Comparison of ENCODE assay signal across 1 cellular context in genomic region chr4:127788517-127788916, GRCh38.
TF ChIP-seq lines count a peak whose summit lies in the region.

No MANE protein-coding gene starts in this region.

TF ChIP-seq in HepG2, 621 proteins besides CTCF, POLR2A, EP300 and RAD21 (continues in another document):
- TF ChIP-seq CEBPG (CRISPR knock-in tag; IDR thresholded peaks at IDR 0.05): peak; percentile 59
- TF ChIP-seq CREBL2 (CRISPR knock-in tag; IDR thresholded peaks at IDR 0.05; ENCODE audit: borderline replicate concordance): no peak
- TF ChIP-seq, protein P1, sequence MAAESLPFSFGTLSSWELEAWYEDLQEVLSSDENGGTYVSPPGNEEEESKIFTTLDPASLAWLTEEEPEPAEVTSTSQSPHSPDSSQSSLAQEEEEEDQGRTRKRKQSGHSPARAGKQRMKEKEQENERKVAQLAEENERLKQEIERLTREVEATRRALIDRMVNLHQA (CRISPR knock-in tag; IDR thresholded peaks at IDR 0.05): no peak
- TF ChIP-seq ZNF251 (CRISPR knock-in tag; IDR thresholded peaks at IDR 0.05): no peak
- TF ChIP-seq RCOR2 (CRISPR knock-in tag; IDR thresholded peaks at IDR 0.05): no peak
- TF ChIP-seq AGO2 (optimal IDR thresholded peaks at IDR 0.05; ENCODE audit: low read depth, low read length): no peak
- no peak for TF ChIP-seq CBX5 (CRISPR knock-in tag; IDR thresholded peaks at IDR 0.05; ENCODE audit: borderline replicate concordance)
- no peak for TF ChIP-seq ZNF512B (CRISPR knock-in tag; IDR thresholded peaks at IDR 0.05; ENCODE audit: borderline replicate concordance)
- no peak for TF ChIP-seq ZEB1 (IDR thresholded peaks at IDR 0.05; ENCODE audit: insufficient replicate concordance, low read depth)
- TF ChIP-seq RBAK (CRISPR knock-in tag; IDR thresholded peaks at IDR 0.05): no peak
- no peak for TF ChIP-seq PAX8 (CRISPR knock-in tag; IDR thresholded peaks at IDR 0.05; ENCODE audit: borderline replicate concordance)
- TF ChIP-seq TEAD3 (CRISPR knock-in tag; optimal IDR thresholded peaks at IDR 0.05; ENCODE audit: borderline replicate concordance): peak; percentile 9
- TF ChIP-seq SMC3 (IDR thresholded peaks at IDR 0.05; ENCODE audit: low read length): peak; percentile 37; the same call in 1 of the 2 replicates
- peak; percentile 67 for TF ChIP-seq POGZ (CRISPR knock-in tag; IDR thresholded peaks at IDR 0.05)
- no peak for TF ChIP-seq ZFP90 (CRISPR knock-in tag; IDR thresholded peaks at IDR 0.05; ENCODE audit: borderline replicate concordance)
- 0 out of 2 replicates have a peak, but pooled peaks have one; percentile 19 for TF ChIP-seq THAP11 (CRISPR knock-in tag; IDR thresholded peaks at IDR 0.05)
- TF ChIP-seq SNRNP70 (IDR thresholded peaks at IDR 0.05; ENCODE audit: low read depth, low read length): no peak
- no peak for TF ChIP-seq RERE (CRISPR knock-in tag; IDR thresholded peaks at IDR 0.05; ENCODE audit: low read depth)
- no peak for TF ChIP-seq ZNF577 (CRISPR knock-in tag; IDR thresholded peaks at IDR 0.05; ENCODE audit: borderline replicate concordance, low read depth)
- TF ChIP-seq STAG1 (CRISPR knock-in tag; IDR thresholded peaks at IDR 0.05): peak; percentile 55
- TF ChIP-seq IRF2 (CRISPR knock-in tag; IDR thresholded peaks at IDR 0.05): 0 out of 2 replicates have a peak, but pooled peaks have one; percentile 25
- TF ChIP-seq ZFAT (CRISPR knock-in tag; conservative IDR thresholded peaks at IDR 0.05): no peak
- TF ChIP-seq GFI1 (CRISPR knock-in tag; IDR thresholded peaks at IDR 0.05; ENCODE audit: borderline replicate concordance): no peak
- no peak for TF ChIP-seq MED1 (CRISPR knock-in tag; IDR thresholded peaks at IDR 0.05)
- TF ChIP-seq ZNF121 (CRISPR knock-in tag; IDR thresholded peaks at IDR 0.05): peak; percentile 78
- no peak for TF ChIP-seq E2F2 (CRISPR knock-in tag; IDR thresholded peaks at IDR 0.05; ENCODE audit: borderline replicate concordance)
- no peak for TF ChIP-seq FOXP1 (IDR thresholded peaks at IDR 0.05)
- no peak for TF ChIP-seq FOXP1 (CRISPR knock-in tag; IDR thresholded peaks at IDR 0.05)
- TF ChIP-seq ZMYM4 (CRISPR knock-in tag; IDR thresholded peaks at IDR 0.05): peak; percentile 88
- TF ChIP-seq HOMEZ (CRISPR knock-in tag; IDR thresholded peaks at IDR 0.05; ENCODE audit: low read depth): peak; percentile 61; the same call in 1 of the 2 replicates
- TF ChIP-seq ZNF574 (CRISPR knock-in tag; IDR thresholded peaks at IDR 0.05): peak; percentile 94
- no peak for TF ChIP-seq TBP (CRISPR knock-in tag; IDR thresholded peaks at IDR 0.05)
- no peak for TF ChIP-seq ZBTB33 (CRISPR knock-in tag; IDR thresholded peaks at IDR 0.05)
- no peak for TF ChIP-seq ZBED4 (CRISPR knock-in tag; IDR thresholded peaks at IDR 0.05; ENCODE audit: borderline replicate concordance)
- no peak for TF ChIP-seq HNRNPH1 (optimal IDR thresholded peaks at IDR 0.05; ENCODE audit: low read depth, low read length)
- TF ChIP-seq CAMTA2 (CRISPR knock-in tag; IDR thresholded peaks at IDR 0.05; ENCODE audit: borderline replicate concordance): no peak
- no peak for TF ChIP-seq RFX5 (IDR thresholded peaks at IDR 0.05; ENCODE audit: low read depth, low read length)
- TF ChIP-seq CEBPB (IDR thresholded peaks at IDR 0.05; ENCODE audit: borderline replicate concordance, low read depth, low read length): peak; percentile 62; the same call in 1 of the 2 replicates
- TF ChIP-seq, protein P2, sequence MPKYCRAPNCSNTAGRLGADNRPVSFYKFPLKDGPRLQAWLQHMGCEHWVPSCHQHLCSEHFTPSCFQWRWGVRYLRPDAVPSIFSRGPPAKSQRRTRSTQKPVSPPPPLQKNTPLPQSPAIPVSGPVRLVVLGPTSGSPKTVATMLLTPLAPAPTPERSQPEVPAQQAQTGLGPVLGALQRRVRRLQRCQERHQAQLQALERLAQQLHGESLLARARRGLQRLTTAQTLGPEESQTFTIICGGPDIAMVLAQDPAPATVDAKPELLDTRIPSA (CRISPR knock-in tag; IDR thresholded peaks at IDR 0.05; ENCODE audit: borderline replicate concordance): no peak
- TF ChIP-seq NR2C2 (CRISPR knock-in tag; IDR thresholded peaks at IDR 0.05; ENCODE audit: borderline replicate concordance): no peak
- TF ChIP-seq ZNF3 (CRISPR knock-in tag; IDR thresholded peaks at IDR 0.05): peak; percentile 83
